In genomic region chr3:89108154-89108553, GRCh38 we compare ENCODE assay signal across 12 cellular contexts. TPM values are rescaled to one million over a fixed set of nuclear protein-coding genes. Genes with fewer than 3 reads are reported as not detected.
A peak's percentile ranks its signal among the peaks of the same experiment; 100 is the strongest.
DNase-seq lines count a peak whose midpoint lies in the region; ATAC-seq and TF ChIP-seq lines count a peak whose summit lies in the region.
"Had no signal": no experiment of that assay in that cellular context is flagged by ENCODE, and none has a peak within 500 bp of the region (broad histone marks: within the 10 kb centered on the region; RNA-seq: fewer than 3 reads in every experiment).

No MANE protein-coding gene starts in this region.

- H3K4me1 ChIP-seq in upper lobe of right lung, result peaks cover 7% of the 10 kb centered on the region

- no peaks in the 10 kb centered on the region for H3K9me3 Mint-ChIP-seq in activated naive CD4-positive, alpha-beta T cell treated with anti-CD3 and anti-CD28 coated beads, Interleukin-2, amount 50 U/mL, for 24 hours
- H3K9me3 Mint-ChIP-seq in mesothelial cell of epicardium, result no peaks in the 10 kb centered on the region
- H3K9me3 Mint-ChIP-seq: central memory CD8-positive, alpha-beta T cell had no signal

- H3K36me3 Mint-ChIP-seq in activated naive CD4-positive, alpha-beta T cell treated with anti-CD3 and anti-CD28 coated beads, Interleukin-2, amount 50 U/mL, for 24 hours, result no peaks in the 10 kb centered on the region
- H3K36me3 Mint-ChIP-seq in mesothelial cell of epicardium, result no peaks in the 10 kb centered on the region
- H3K36me3 Mint-ChIP-seq: CD4-positive, CD25-positive, alpha-beta regulatory T cell had no signal

- no peak overlapping the region for H3K27ac Mint-ChIP-seq in activated naive CD4-positive, alpha-beta T cell treated with anti-CD3 and anti-CD28 coated beads, Interleukin-2, amount 50 U/mL, for 24 hours
- H3K27ac Mint-ChIP-seq in mesothelial cell of epicardium, result no peak overlapping the region
- H3K27ac Mint-ChIP-seq: CD4-positive, CD25-positive, alpha-beta regulatory T cell had no signal

- in situ Hi-C loops in astrocyte of the spinal cord (cut with HindIII; ENCODE audit: low sequenced_read_pairs), result no loop called here

- DNase-seq in activated naive CD4-positive, alpha-beta T cell treated with Interleukin-2 at 50 U/mL for 16 hours, result no peak
- DNase-seq in astrocyte of the spinal cord (ENCODE audit: low read depth, low spot score) (no peak), mesothelial cell of epicardium (ENCODE audit: low spot score in 2 of 2, unreplicated experiment in 2 of 2) (no peak), upper lobe of right lung (no peak), cerebellar nuclear complex (lab: John Stamatoyannopoulos, UW) (no peak)
- DNase-seq: NCI-H2171 had no signal

- H3K36me3 ChIP-seq in upper lobe of right lung, result no peaks in the 10 kb centered on the region

- peaks cover 18% of the 10 kb centered on the region for H3K27me3 Mint-ChIP-seq in activated naive CD4-positive, alpha-beta T cell treated with anti-CD3 and anti-CD28 coated beads, Interleukin-2, amount 50 U/mL, for 24 hours
- H3K27me3 Mint-ChIP-seq in mesothelial cell of epicardium (ENCODE audit: low read depth), result peaks cover 47% of the 10 kb centered on the region
- H3K27me3 Mint-ChIP-seq: CD4-positive, CD25-positive, alpha-beta regulatory T cell; central memory CD8-positive, alpha-beta T cell had no signal

- no peak for TF ChIP-seq CTCF in astrocyte of the spinal cord (IDR thresholded peaks at IDR 0.05; ENCODE audit: low read depth, low read length)
- no peak for TF ChIP-seq CTCF in mesothelial cell of epicardium (IDR thresholded peaks at IDR 0.05; ENCODE audit: unreplicated experiment)
- no peak for TF ChIP-seq CTCF in upper lobe of right lung (IDR thresholded peaks at IDR 0.05)

- ATAC-seq in upper lobe of right lung (no peak), GM21576 (IDR thresholded peaks at IDR 0.05; ENCODE audit: unreplicated experiment) (no peak), HG02884 (IDR thresholded peaks at IDR 0.05; ENCODE audit: unreplicated experiment) (no peak)

- H3K9me3 ChIP-seq in upper lobe of right lung, result no peaks in the 10 kb centered on the region

- H3K27ac ChIP-seq in upper lobe of right lung, result no peak overlapping the region
- H3K27ac ChIP-seq: VCaP had no signal

- intact Hi-C loops in upper lobe of right lung (cut with DNase I), result no loop called here

- peaks cover 19% of the 10 kb centered on the region for H3K4me1 Mint-ChIP-seq in activated naive CD4-positive, alpha-beta T cell treated with anti-CD3 and anti-CD28 coated beads, Interleukin-2, amount 50 U/mL, for 24 hours
- H3K4me1 Mint-ChIP-seq in mesothelial cell of epicardium, result peaks cover 15% of the 10 kb centered on the region
- H3K4me1 Mint-ChIP-seq: central memory CD8-positive, alpha-beta T cell had no signal

- H3K4me3 ChIP-seq in astrocyte of the spinal cord (ENCODE audit: low read depth, low read length), result peak overlapping the region; percentile 63
- peak overlapping the region; percentile 43 for H3K4me3 ChIP-seq in upper lobe of right lung

- H3K4me3 Mint-ChIP-seq in activated naive CD4-positive, alpha-beta T cell treated with anti-CD3 and anti-CD28 coated beads, Interleukin-2, amount 50 U/mL, for 24 hours, result peak overlapping the region; percentile 73
- peak overlapping the region; percentile 71 for H3K4me3 Mint-ChIP-seq in mesothelial cell of epicardium

- peaks cover 43% of the 10 kb centered on the region for H3K27me3 ChIP-seq in upper lobe of right lung

RNA-seq across cellular contexts. Expression of gene EPHA3, which starts 0.7 kb away (rescaled TPM):
- 4.2 to 4.5 TPM (median 4.4 TPM) in 3 replicates for total RNA-seq in mesothelial cell of epicardium
- total RNA-seq in upper lobe of right lung, result 5.1 TPM
- total RNA-seq: CD4-positive, CD25-positive, alpha-beta regulatory T cell had no signal
